1 cellular context compared by ENCODE assay signal in genomic region chr11:125123947-125124633, GRCh38.
TF ChIP-seq lines count a peak whose summit lies in the region.

No MANE protein-coding gene starts in this region.

TF ChIP-seq in K562, 482 proteins besides CTCF, POLR2A, EP300 and RAD21 (continued from another document and continues in another):
- TF ChIP-seq ZMIZ1 (IDR thresholded peaks at IDR 0.05; ENCODE audit: low read depth in 2 of 2, low read length in 2 of 2) (no peak), CTCFL (IDR thresholded peaks at IDR 0.05; ENCODE audit: borderline replicate concordance, insufficient read depth, low read depth, low read length, poor library complexity, severe bottlenecking) (peak; percentile 45), MCM5 (IDR thresholded peaks at IDR 0.05; ENCODE audit: low read depth) (no peak), TCF3 (CRISPR knock-in tag; IDR thresholded peaks at IDR 0.05) (no peak), RNF2 (IDR thresholded peaks at IDR 0.05) (no peak), KLF6 (CRISPR knock-in tag; IDR thresholded peaks at IDR 0.05; ENCODE audit: borderline replicate concordance) (no peak), CBX3 (IDR thresholded peaks at IDR 0.05; ENCODE audit: borderline replicate concordance in 1 of 2, low read length in 2 of 2) (peak in 1 of 2 experiments; percentile 61; a peak in 1 of 3 replicates), MTA1 (IDR thresholded peaks at IDR 0.05; ENCODE audit: borderline replicate concordance) (no peak), TFAP4 (CRISPR knock-in tag; IDR thresholded peaks at IDR 0.05; ENCODE audit: borderline replicate concordance) (no peak), NCOA1 (IDR thresholded peaks at IDR 0.05; ENCODE audit: low read depth) (no peak), SP2 (IDR thresholded peaks at IDR 0.05; ENCODE audit: extremely low read depth, low read depth, low read length, poor library complexity, severe bottlenecking) (peak; percentile 33), ZNF165 (CRISPR knock-in tag; IDR thresholded peaks at IDR 0.05; ENCODE audit: borderline replicate concordance) (no peak), KAT8 (IDR thresholded peaks at IDR 0.05; ENCODE audit: low read depth) (no peak), SREBF1 (IDR thresholded peaks at IDR 0.05; ENCODE audit: borderline replicate concordance, low read depth, low read length) (no peak), POLR2H (tag; IDR thresholded peaks at IDR 0.05; ENCODE audit: low read depth) (peak; percentile 29; the same call in 1 of the 2 replicates), NFE2 (IDR thresholded peaks at IDR 0.05; ENCODE audit: low read depth) (no peak), ZNF766 (CRISPR knock-in tag; conservative IDR thresholded peaks at IDR 0.05) (peak; percentile 19; the same call in 1 of the 2 replicates), C11orf30 (IDR thresholded peaks at IDR 0.05; ENCODE audit: low read depth) (no peak), SPI1 (IDR thresholded peaks at IDR 0.05; ENCODE audit: borderline replicate concordance, low read depth, low read length) (peak; percentile 26; the same call in 1 of the 2 replicates), HBP1 (CRISPR knock-in tag; IDR thresholded peaks at IDR 0.05) (no peak), BRF2 (IDR thresholded peaks at IDR 0.05; ENCODE audit: borderline replicate concordance, insufficient read depth, insufficient read length) (no peak), NFE2L1 (tag; IDR thresholded peaks at IDR 0.05; ENCODE audit: borderline replicate concordance, low read depth) (no peak), TAF1 (IDR thresholded peaks at IDR 0.05; ENCODE audit: control insufficient read depth, extremely low read depth, insufficient read depth, low read length, severe bottlenecking) (no peak), FOXJ2 (tag; IDR thresholded peaks at IDR 0.05) (no peak), PBX2 (CRISPR knock-in tag; IDR thresholded peaks at IDR 0.05; ENCODE audit: low read depth) (no peak), PBX2 (tag; conservative IDR thresholded peaks at IDR 0.05; ENCODE audit: low read depth) (peak; percentile 97), ARID1B (IDR thresholded peaks at IDR 0.05) (no peak), ZBTB49 (CRISPR knock-in tag; IDR thresholded peaks at IDR 0.05; ENCODE audit: borderline replicate concordance) (no peak), ZNF124 (CRISPR knock-in tag; IDR thresholded peaks at IDR 0.05) (no peak), RAD51 (IDR thresholded peaks at IDR 0.05; ENCODE audit: borderline replicate concordance, low read depth) (no peak), ZNF561 (CRISPR knock-in tag; conservative IDR thresholded peaks at IDR 0.05) (no peak), BACH1 (tag; IDR thresholded peaks at IDR 0.05) (no peak), CAMTA2 (CRISPR knock-in tag; conservative IDR thresholded peaks at IDR 0.05) (no peak), POLR2B (IDR thresholded peaks at IDR 0.05; ENCODE audit: low read depth, partially characterized antibody) (no peak), GTF2F1 (IDR thresholded peaks at IDR 0.05; ENCODE audit: low read depth, low read length) (no peak), SMAD4 (CRISPR knock-in tag; conservative IDR thresholded peaks at IDR 0.05) (0 out of 2 replicates have a peak, but pooled peaks have one; percentile 21), KLF16 (IDR thresholded peaks at IDR 0.05) (no peak), LCOR (CRISPR knock-in tag; IDR thresholded peaks at IDR 0.05) (no peak), ETV5 (CRISPR knock-in tag; IDR thresholded peaks at IDR 0.05; ENCODE audit: low read depth) (no peak), ZNF253 (CRISPR knock-in tag; conservative IDR thresholded peaks at IDR 0.05) (no peak), ZNF778 (CRISPR knock-in tag; IDR thresholded peaks at IDR 0.05) (no peak), RBFOX2 (IDR thresholded peaks at IDR 0.05; ENCODE audit: low read depth, low read length) (no peak), FOS (IDR thresholded peaks at IDR 0.05; ENCODE audit: extremely low read depth, insufficient read length) (peak; percentile 51), MITF (IDR thresholded peaks at IDR 0.05) (no peak), EHMT2 (IDR thresholded peaks at IDR 0.05) (peak; percentile 90), ZNF77 (CRISPR knock-in tag; IDR thresholded peaks at IDR 0.05) (no peak), NFYB (IDR thresholded peaks at IDR 0.05; ENCODE audit: extremely low read depth, insufficient read length) (peak; percentile 66), ZNF277 (CRISPR knock-in tag; IDR thresholded peaks at IDR 0.05; ENCODE audit: borderline replicate concordance) (no peak), GABPB2 (CRISPR knock-in tag; conservative IDR thresholded peaks at IDR 0.05) (no peak), CHCHD3 (CRISPR knock-in tag; IDR thresholded peaks at IDR 0.05) (no peak)
